Comparison of ENCODE assay signal across 26 cellular contexts in genomic region chr7:157726764-157727163, GRCh38.
"Had no signal": no experiment of that assay in that cellular context is flagged by ENCODE, and none has a peak within 500 bp of the region (broad histone marks: within the 10 kb centered on the region; RNA-seq: fewer than 3 reads in every experiment).

No MANE protein-coding gene starts in this region.

- H3K4me1 Mint-ChIP-seq: endodermal cell, mesothelial cell of epicardium, naive B cell had no signal

- H3K36me3 Mint-ChIP-seq: mesothelial cell of epicardium, naive B cell had no signal

- FAIRE-seq: endometrium, endothelial cell of umbilical vein, frontal cortex, islet of Langerhans, keratinocyte had no signal

- DNase-seq: colonic mucosa; cortex of kidney; effector CD8-positive, alpha-beta T cell; effector memory CD8-positive, alpha-beta T cell; endodermal cell; foreskin keratinocyte; head of caudate nucleus; heart right ventricle; hippocampal formation; left cardiac atrium; left lung; left ventricle myocardium superior; lower lobe of right lung; mesenchymal stem cell; mucosa of descending colon; naive B cell; naive thymus-derived CD8-positive, alpha-beta T cell had no signal

- H3K36me3 ChIP-seq: colonic mucosa, esophagus muscularis mucosa, gastroesophageal sphincter, heart right ventricle, left lung, lower lobe of right lung had no signal

- H3K9me3 ChIP-seq: colonic mucosa, esophagus muscularis mucosa, gastroesophageal sphincter, heart right ventricle, left lung, lower lobe of right lung, mucosa of descending colon had no signal

- H3K4me1 ChIP-seq: colonic mucosa, esophagus muscularis mucosa, foreskin keratinocyte, gastroesophageal sphincter, heart right ventricle, left lung, lower lobe of right lung had no signal

- H3K27me3 ChIP-seq: colonic mucosa, foreskin keratinocyte had no signal

- H3K4me3 Mint-ChIP-seq: dendritic cell treated with granulocyte-macrophage colony-stimulating factor and Interleukin-4, amounts not matched to agents 40 ng/mL and 50 ng/mL, for 4 days; effector memory CD8-positive, alpha-beta T cell; endodermal cell; mesothelial cell of epicardium; naive thymus-derived CD8-positive, alpha-beta T cell had no signal

- H3K27ac ChIP-seq: colonic mucosa, esophagus muscularis mucosa, foreskin keratinocyte, gastroesophageal sphincter, heart right ventricle, left lung, lower lobe of right lung had no signal

- H3K9me3 Mint-ChIP-seq: dendritic cell treated with granulocyte-macrophage colony-stimulating factor and Interleukin-4, amounts not matched to agents 40 ng/mL and 50 ng/mL, for 4 days; effector memory CD8-positive, alpha-beta T cell; endodermal cell; mesothelial cell of epicardium; naive thymus-derived CD8-positive, alpha-beta T cell had no signal

- H3K4me3 ChIP-seq: colonic mucosa, esophagus muscularis mucosa, gastroesophageal sphincter, heart right ventricle, left lung, lower lobe of right lung, mucosa of descending colon had no signal

- ATAC-seq: effector memory CD8-positive, alpha-beta T cell; foreskin keratinocyte; gastroesophageal sphincter; left cardiac atrium; left lung; left ventricle myocardium superior; mucosa of descending colon; naive thymus-derived CD8-positive, alpha-beta T cell had no signal

- H3K27ac Mint-ChIP-seq: dendritic cell treated with granulocyte-macrophage colony-stimulating factor and Interleukin-4, amounts not matched to agents 40 ng/mL and 50 ng/mL, for 4 days; effector memory CD8-positive, alpha-beta T cell; endodermal cell; mesothelial cell of epicardium; naive thymus-derived CD8-positive, alpha-beta T cell had no signal
